In genomic region chr7:19852192-19852591, GRCh38 we compare ENCODE assay signal across 19 cellular contexts.
DNase-seq lines count a peak whose midpoint lies in the region; ATAC-seq and FAIRE-seq lines count a peak whose summit lies in the region.
"Had no signal": no experiment of that assay in that cellular context is flagged by ENCODE, and none has a peak within 500 bp of the region (broad histone marks: within the 10 kb centered on the region; RNA-seq: fewer than 3 reads in every experiment).

No MANE protein-coding gene starts in this region.

- WGBS in small intestine, 3 donors, result 5 to 50% (median 27%) methylated on average over 1 of the region's 1 CpG

- H3K27ac ChIP-seq in small intestine (ENCODE audit: low read depth in 1 of 2, low read length in 1 of 2), result no peak overlapping the region
- H3K27ac ChIP-seq: 22Rv1; BLaER1 treated with 17β-estradiol and CSF1 and Interleukin-3, amounts not matched to agents 10 nM and 100 nM; KMS-11 had no signal

- DNase-seq in DMS 273 (lab: John Stamatoyannopoulos, UW; ENCODE audit: unreplicated experiment) (peak; percentile 37), DMS 273 treated with DMSO at 0.1 percent for 48 hours (lab: John Stamatoyannopoulos, UW) (no peak), DMS153 treated with DMSO at 0.1 percent for 48 hours (lab: John Stamatoyannopoulos, UW; ENCODE audit: unreplicated experiment) (peak; percentile 54), NCI-H2029 treated with DMSO at 0.1 percent for 48 hours (lab: John Stamatoyannopoulos, UW) (peak; percentile 75), NCI-H69 (lab: John Stamatoyannopoulos, UW) (peak; percentile 17), NCI-H526 (lab: John Stamatoyannopoulos, UW) (no peak), small intestine (no peak)
- DNase-seq: CD4-positive, alpha-beta memory T cell; NCI-H226; NCI-H526 treated with DMSO at 0.1 percent for 48 hours; SIG-M5; T-helper 1 cell had no signal

- H3K4me1 ChIP-seq in small intestine (ENCODE audit: control insufficient read depth in 2 of 2, insufficient read depth in 1 of 2, low read depth in 1 of 2, low read length in 1 of 2), result no peaks in the 10 kb centered on the region
- H3K4me1 ChIP-seq: BLaER1 treated with 17β-estradiol and CSF1 and Interleukin-3, amounts not matched to agents 10 nM and 100 nM; HAP-1 had no signal

- no peaks in the 10 kb centered on the region for H3K27me3 ChIP-seq in small intestine (ENCODE audit: control insufficient read depth in 2 of 2, insufficient read depth in 2 of 2, low read length in 2 of 2)
- H3K27me3 ChIP-seq: BLaER1 treated with 17β-estradiol and CSF1 and Interleukin-3, amounts not matched to agents 10 nM and 100 nM had no signal

- ATAC-seq in GM18502 (IDR thresholded peaks at IDR 0.05; ENCODE audit: poor library complexity, unreplicated experiment), result no peak
- ATAC-seq: GM23338 had no signal

- H3K36me3 ChIP-seq in small intestine (ENCODE audit: control insufficient read depth in 2 of 2, insufficient read depth in 2 of 2, low read length in 2 of 2), result no peaks in the 10 kb centered on the region
- H3K36me3 ChIP-seq: BLaER1 treated with 17β-estradiol and CSF1 and Interleukin-3, amounts not matched to agents 10 nM and 100 nM; HAP-1 had no signal

- no peak for FAIRE-seq in small intestine (lab: Jason Lieb, UNC)
- FAIRE-seq: GM12891 had no signal

- no peak overlapping the region for H3K4me3 ChIP-seq in small intestine (ENCODE audit: low read depth in 1 of 2, low read length in 2 of 2)
- H3K4me3 ChIP-seq: BLaER1 treated with 17β-estradiol and CSF1 and Interleukin-3, amounts not matched to agents 10 nM and 100 nM; GM23338; HAP-1 had no signal

- no peaks in the 10 kb centered on the region for H3K9me3 ChIP-seq in small intestine (ENCODE audit: control insufficient read depth, low read depth)
- H3K9me3 ChIP-seq: BLaER1 treated with 17β-estradiol and CSF1 and Interleukin-3, amounts not matched to agents 10 nM and 100 nM; HAP-1 had no signal

Comparison
In these comparisons a context has a peak if more than half of its experiments do, and no peak if none do; other contexts are left out.
1. DNase-seq: peak in DMS 273 (single experiment), DMS153 treated with DMSO at 0.1 percent for 48 hours (single experiment), NCI-H2029 treated with DMSO at 0.1 percent for 48 hours (single experiment) and NCI-H69 (single experiment); none in DMS 273 treated with DMSO at 0.1 percent for 48 hours (single experiment), NCI-H526 (0 of 2) and small intestine (single experiment).